Comparison of ENCODE assay signal across 16 cellular contexts in genomic region chr1:216075339-216075738, GRCh38.
DNase-seq lines count a peak whose midpoint lies in the region; ATAC-seq lines count a peak whose summit lies in the region.
"Had no signal": no experiment of that assay in that cellular context is flagged by ENCODE, and none has a peak within 500 bp of the region (broad histone marks: within the 10 kb centered on the region; RNA-seq: fewer than 3 reads in every experiment).

No MANE protein-coding gene starts in this region.

- no peak overlapping the region for H3K27ac Mint-ChIP-seq in stimulated activated effector memory CD8-positive, alpha-beta T cell treated with anti-CD3 and anti-CD28 coated beads, Interleukin-12 subunit alpha, Interleukin-12 subunit beta, amount 100 ng/mL, for 72 hours

- ATAC-seq in HG03432 (IDR thresholded peaks at IDR 0.05; ENCODE audit: unreplicated experiment) (peak; percentile 60), HG03175 (IDR thresholded peaks at IDR 0.05; ENCODE audit: unreplicated experiment) (no peak)
- no peak for ATAC-seq in stimulated activated effector memory CD8-positive, alpha-beta T cell treated with anti-CD3 and anti-CD28 coated beads, Interleukin-12 subunit alpha, Interleukin-12 subunit beta, amount 100 ng/mL, for 72 hours

- 40% methylated on average over 1 of the region's 3 CpGs; no CpG with 5 or more reads in 1 of the 2 experiments for WGBS in mesodermal cell (ENCODE audit: insufficient coverage in 2 of 2), 2 experiments

- peak overlapping the region; percentile 67 for H3K27ac ChIP-seq in mesodermal cell (ENCODE audit: low read depth, low read length, severe bottlenecking)

- H3K36me3 Mint-ChIP-seq in stimulated activated effector memory CD8-positive, alpha-beta T cell treated with anti-CD3 and anti-CD28 coated beads, Interleukin-12 subunit alpha, Interleukin-12 subunit beta, amount 100 ng/mL, for 72 hours: no peaks in the 10 kb centered on the region

- no peak overlapping the region for H3K4me3 Mint-ChIP-seq in stimulated activated effector memory CD8-positive, alpha-beta T cell treated with anti-CD3 and anti-CD28 coated beads, Interleukin-12 subunit alpha, Interleukin-12 subunit beta, amount 100 ng/mL, for 72 hours
- H3K4me3 Mint-ChIP-seq: central memory CD8-positive, alpha-beta T cell had no signal

- DNase-seq in Daoy (ENCODE audit: low read depth) (peak; percentile 22), astrocyte of the hippocampus (ENCODE audit: low read depth, low spot score) (peak; percentile 61), GDM1 (lab: John Stamatoyannopoulos, UW) (no peak)
- no peak for DNase-seq in NK-92 treated with Interleukin-12 subunit alpha and Interleukin-12 subunit beta, amount 100 ng/mL, for 24 hours (lab: John Stamatoyannopoulos, UW)
- DNase-seq in stimulated activated effector memory CD8-positive, alpha-beta T cell treated with anti-CD3 and anti-CD28 coated beads, Interleukin-12 subunit alpha, Interleukin-12 subunit beta, amount 100 ng/mL, for 72 hours (ENCODE audit: low spot score in 2 of 2): no peak
- DNase-seq: activated naive CD4-positive, alpha-beta T cell treated with Interleukin-2 at 50 U/mL for 16 hours; DND-41; erythroblast; NCI-H1436; NCI-H524; occipital lobe; stimulated activated CD4-positive, alpha-beta T cell treated with anti-CD3 and anti-CD28 coated beads, Interleukin-15, amount 100 ng/mL, for 24 hours had no signal

- peaks cover 17% of the 10 kb centered on the region for H3K9me3 Mint-ChIP-seq in stimulated activated effector memory CD8-positive, alpha-beta T cell treated with anti-CD3 and anti-CD28 coated beads, Interleukin-12 subunit alpha, Interleukin-12 subunit beta, amount 100 ng/mL, for 72 hours

- no peaks in the 10 kb centered on the region for H3K36me3 ChIP-seq in mesodermal cell (ENCODE audit: control insufficient read depth, insufficient read depth, low read length)

- H3K4me1 Mint-ChIP-seq in stimulated activated effector memory CD8-positive, alpha-beta T cell treated with anti-CD3 and anti-CD28 coated beads, Interleukin-12 subunit alpha, Interleukin-12 subunit beta, amount 100 ng/mL, for 72 hours: no peaks in the 10 kb centered on the region
- H3K4me1 Mint-ChIP-seq: central memory CD8-positive, alpha-beta T cell had no signal

- H3K4me3 ChIP-seq in mesodermal cell (ENCODE audit: extremely low read depth, insufficient read depth, low read length, poor library complexity, severe bottlenecking): no peak overlapping the region

- H3K9me3 ChIP-seq in mesodermal cell (ENCODE audit: control insufficient read depth, low read length): no peaks in the 10 kb centered on the region

- H3K4me1 ChIP-seq in mesodermal cell (ENCODE audit: control insufficient read depth, insufficient read depth, low read length, poor library complexity, severe bottlenecking): peaks cover 18% of the 10 kb centered on the region

Comparison
In these comparisons a context has a peak if more than half of its experiments do, and no peak if none do; other contexts are left out.
1. DNase-seq: peak in Daoy (single experiment) and astrocyte of the hippocampus (single experiment); none in NK-92 treated with Interleukin-12 subunit alpha and Interleukin-12 subunit beta, amount 100 ng/mL, for 24 hours (single experiment), GDM1 (single experiment) and stimulated activated effector memory CD8-positive, alpha-beta T cell treated with anti-CD3 and anti-CD28 coated beads, Interleukin-12 subunit alpha, Interleukin-12 subunit beta, amount 100 ng/mL, for 72 hours (0 of 2).